In genomic region chr2:210938228-210938627, GRCh38 we compare ENCODE assay signal across 21 cellular contexts.
"Had no signal": no experiment of that assay in that cellular context is flagged by ENCODE, and none has a peak within 500 bp of the region (broad histone marks: within the 10 kb centered on the region; RNA-seq: fewer than 3 reads in every experiment).

No MANE protein-coding gene starts in this region.

- DNase-seq: activated B cell treated with CpG ODN at 0.5 μM for 24 hours; activated CD4-positive, alpha-beta T cell treated with anti-CD3 and anti-CD28 coated beads, Interleukin-2, amount 10 ng/mL, durations not matched to agents 24 days and 14 days; activated CD8-positive, alpha-beta memory T cell treated with anti-CD3 and anti-CD28 coated beads, Interleukin-2, amount 50 U/mL, for 48 hours; activated gamma-delta T cell; activated T-cell treated with anti-CD3 and anti-CD28 coated beads, Interleukin-2, amount 50 U/mL, for 72 hours; colonic mucosa; kidney; mesenchymal stem cell; natural killer cell; occipital lobe; right lobe of liver; stimulated activated CD4-positive, alpha-beta T cell treated with anti-CD3 and anti-CD28 coated beads, Interleukin-1b, Interleukin-23, amount 100 ng/mL, for 48 hours; stomach; SW 1271; testis; upper lobe of right lung had no signal

- H3K27me3 Mint-ChIP-seq: activated B cell treated with CpG ODN at 0.5 μM for 24 hours; activated CD4-positive, alpha-beta T cell treated with anti-CD3 and anti-CD28 coated beads, Interleukin-2, amount 10 ng/mL, durations not matched to agents 24 days and 14 days; activated naive CD8-positive, alpha-beta T cell; progenitor cell of endocrine pancreas had no signal

- ATAC-seq: activated T-cell treated with anti-CD3 and anti-CD28 coated beads, Interleukin-2, amount 50 U/mL, for 72 hours; foreskin keratinocyte; natural killer cell; right lobe of liver; upper lobe of right lung had no signal

- H3K4me1 ChIP-seq: colonic mucosa, esophagus muscularis mucosa, foreskin keratinocyte, right lobe of liver, SJSA1, stomach, testis, upper lobe of right lung had no signal

- H3K27me3 ChIP-seq: colonic mucosa, esophagus muscularis mucosa, foreskin keratinocyte, right lobe of liver, SJSA1, stomach, testis, upper lobe of right lung had no signal

- H3K9me3 Mint-ChIP-seq: activated CD4-positive, alpha-beta T cell treated with anti-CD3 and anti-CD28 coated beads, Interleukin-2, amount 10 ng/mL, durations not matched to agents 24 days and 14 days had no signal

- H3K36me3 ChIP-seq: colonic mucosa, esophagus muscularis mucosa, right lobe of liver, SJSA1, stomach, upper lobe of right lung had no signal

- H3K27ac Mint-ChIP-seq: activated B cell treated with CpG ODN at 0.5 μM for 24 hours; activated CD4-positive, alpha-beta T cell treated with anti-CD3 and anti-CD28 coated beads, Interleukin-2, amount 10 ng/mL, durations not matched to agents 24 days and 14 days; activated naive CD8-positive, alpha-beta T cell; activated T-cell treated with anti-CD3 and anti-CD28 coated beads, Interleukin-2, amount 50 U/mL, for 72 hours; natural killer cell; progenitor cell of endocrine pancreas had no signal

- H3K36me3 Mint-ChIP-seq: activated naive CD8-positive, alpha-beta T cell; natural killer cell had no signal

- H3K4me1 Mint-ChIP-seq: activated B cell treated with CpG ODN at 0.5 μM for 24 hours; activated CD4-positive, alpha-beta T cell treated with anti-CD3 and anti-CD28 coated beads, Interleukin-2, amount 10 ng/mL, durations not matched to agents 24 days and 14 days; natural killer cell had no signal

- H3K9me3 ChIP-seq: colonic mucosa, esophagus muscularis mucosa, right lobe of liver, SJSA1, testis, upper lobe of right lung had no signal

- H3K27ac ChIP-seq: colonic mucosa, esophagus muscularis mucosa, foreskin keratinocyte, right lobe of liver, SJSA1, stomach, testis, upper lobe of right lung had no signal

- H3K4me3 ChIP-seq: colonic mucosa, esophagus muscularis mucosa, right lobe of liver, SJSA1, stomach, testis, upper lobe of right lung had no signal

- H3K4me3 Mint-ChIP-seq: activated B cell treated with CpG ODN at 0.5 μM for 24 hours; activated CD4-positive, alpha-beta T cell treated with anti-CD3 and anti-CD28 coated beads, Interleukin-2, amount 10 ng/mL, durations not matched to agents 24 days and 14 days; activated naive CD8-positive, alpha-beta T cell; activated T-cell treated with anti-CD3 and anti-CD28 coated beads, Interleukin-2, amount 50 U/mL, for 72 hours; natural killer cell had no signal
